ENCODE assay signal across 9 cellular contexts in genomic region chr17:60577147-60577925, GRCh38. TPM values are rescaled to one million over a fixed set of nuclear protein-coding genes. Genes with fewer than 3 reads are reported as not detected.
A peak's percentile ranks its signal among the peaks of the same experiment; 100 is the strongest.
DNase-seq lines count a peak whose midpoint lies in the region; ATAC-seq and TF ChIP-seq lines count a peak whose summit lies in the region.
"Had no signal": no experiment of that assay in that cellular context is flagged by ENCODE, and none has a peak within 500 bp of the region (broad histone marks: within the 10 kb centered on the region; RNA-seq: fewer than 3 reads in every experiment).

No MANE protein-coding gene starts in this region.

- peaks cover 0 to 58% (median 10%) of the 10 kb centered on the region in 12 donors for H3K4me1 ChIP-seq in heart left ventricle
- H3K4me1 ChIP-seq: BLaER1 had no signal

- H3K4me3 ChIP-seq in heart left ventricle, result peak overlapping the region in 10 of 12 donors; percentile 23 to 53 (median 42)
- H3K4me3 ChIP-seq: BLaER1 had no signal

- no peaks in the 10 kb centered on the region for H3K27me3 Mint-ChIP-seq in activated T-helper 17 cell treated with anti-CD3 and anti-CD28 coated beads, Interleukin-2, amount 50 U/mL, for 72 hours

- H3K36me3 Mint-ChIP-seq in activated T-helper 17 cell treated with anti-CD3 and anti-CD28 coated beads, Interleukin-2, amount 50 U/mL, for 72 hours (ENCODE audit: low read depth), result no peaks in the 10 kb centered on the region

- peak; percentile 44 for ATAC-seq in activated T-helper 17 cell treated with anti-CD3 and anti-CD28 coated beads, Interleukin-2, amount 50 U/mL, for 72 hours (replicated peaks)
- ATAC-seq in heart left ventricle, result peak; percentile 71 to 81 (median 78)

- DNase-seq in DMS 273 (lab: John Stamatoyannopoulos, UW; ENCODE audit: unreplicated experiment), result peak; percentile 71
- DNase-seq in DMS 273 treated with DMSO at 0.1 percent for 48 hours (lab: John Stamatoyannopoulos, UW), result no peak
- peak; percentile 51 for DNase-seq in HT1080 (ENCODE audit: low read depth)
- DNase-seq in heart left ventricle, result peak in 3 of 5 donors; percentile 32 to 49 (median 37)
- peak; percentile 57 for DNase-seq in putamen (ENCODE audit: low spot score)
- DNase-seq in HPDE6-E6E7 (ENCODE audit: extremely low spot score), result no peak
- no peak for DNase-seq in NK-92 (lab: John Stamatoyannopoulos, UW; ENCODE audit: unreplicated experiment)

- no peaks in the 10 kb centered on the region for H3K4me1 Mint-ChIP-seq in activated T-helper 17 cell treated with anti-CD3 and anti-CD28 coated beads, Interleukin-2, amount 50 U/mL, for 72 hours

- H3K36me3 ChIP-seq in heart left ventricle, result no peaks in the 10 kb centered on the region
- H3K36me3 ChIP-seq: BLaER1 had no signal

- no peak for TF ChIP-seq POLR2A in heart left ventricle (IDR thresholded peaks at IDR 0.05)

- peak overlapping the region; percentile 61 for H3K4me3 Mint-ChIP-seq in activated T-helper 17 cell treated with anti-CD3 and anti-CD28 coated beads, Interleukin-2, amount 50 U/mL, for 72 hours

- H3K27me3 ChIP-seq in heart left ventricle, result no peaks in the 10 kb centered on the region
- H3K27me3 ChIP-seq: BLaER1 had no signal

- intact Hi-C loops in heart left ventricle (cut with DNase I), result loop anchor here (1.0 to 5.0 kb wide), 6 partner anchors 21 to 64 kb away; no protein-coding TSS in a partner anchor

- WGBS in heart left ventricle, 4 donors, result 21 to 33% (median 24%) methylated on average over 7 of the region's 7 CpGs

- peak; percentile 12 to 61 (median 43) for TF ChIP-seq CTCF in heart left ventricle (IDR thresholded peaks at IDR 0.05)

- peak overlapping the region in 11 of 12 donors; percentile 23 to 89 (median 67) for H3K27ac ChIP-seq in heart left ventricle
- H3K27ac ChIP-seq: BLaER1 had no signal

- no peaks in the 10 kb centered on the region for H3K9me3 ChIP-seq in heart left ventricle
- H3K9me3 ChIP-seq: BLaER1 had no signal

- no peaks in the 10 kb centered on the region for H3K9me3 Mint-ChIP-seq in activated T-helper 17 cell treated with anti-CD3 and anti-CD28 coated beads, Interleukin-2, amount 50 U/mL, for 72 hours

- H3K27ac Mint-ChIP-seq in activated T-helper 17 cell treated with anti-CD3 and anti-CD28 coated beads, Interleukin-2, amount 50 U/mL, for 72 hours, result no peak overlapping the region

RNA-seq across cellular contexts. Expression of gene PPM1D, which starts 22.7 kb away (rescaled TPM):
- 10.8 and 12.0 TPM in 2 replicates for total RNA-seq in HT1080 (2014; rRNA removed; shearing (Covaris generic))
- 7.3 and 11.5 TPM in 2 replicates for polyA plus RNA-seq in HT1080 (2015; cell fraction: cytosol; rRNA removed)
- polyA plus RNA-seq in HT1080 (2015; cell fraction: nucleus; rRNA removed), result 10.6 and 10.8 TPM in 2 replicates
- total RNA-seq in activated T-helper 17 cell treated with anti-CD3 and anti-CD28 coated beads, Interleukin-2, amount 50 U/mL, for 72 hours, result 10 to 100 TPM; 10.8 to 17.1 TPM
- 10 to 100 TPM in 2 of 9 donors, 1 to 10 TPM in 7; 6.2 to 11.4 (median 7.7) TPM for total RNA-seq in heart left ventricle
- polyA plus RNA-seq in heart left ventricle, result 1 to 10 TPM; 1.9 to 6.4 TPM

RNA-seq across cellular contexts. Expression of gene APPBP2, which starts 51.3 kb away (rescaled TPM):
- total RNA-seq in HT1080 (2014; rRNA removed; shearing (Covaris generic)), result 15.5 and 15.7 TPM in 2 replicates
- polyA plus RNA-seq in HT1080 (2015; cell fraction: cytosol; rRNA removed), result 9.8 and 14.5 TPM in 2 replicates
- 21.8 and 22.5 TPM in 2 replicates for polyA plus RNA-seq in HT1080 (2015; cell fraction: nucleus; rRNA removed)
- 10 to 100 TPM; 27.7 to 33.0 TPM for total RNA-seq in activated T-helper 17 cell treated with anti-CD3 and anti-CD28 coated beads, Interleukin-2, amount 50 U/mL, for 72 hours
- total RNA-seq in heart left ventricle, result 10 to 100 TPM in 8 of 9 donors, 1 to 10 TPM in 1; 9.9 to 28.7 (median 20.0) TPM
- 1 to 10 TPM; 2.5 to 9.6 TPM for polyA plus RNA-seq in heart left ventricle

Comparison
In these comparisons a context has a peak if more than half of its experiments do, and no peak if none do; other contexts are left out.
1. DNase-seq: peak in DMS 273 (single experiment), HT1080 (single experiment), heart left ventricle (3 of 5) and putamen (single experiment); none in DMS 273 treated with DMSO at 0.1 percent for 48 hours (single experiment), HPDE6-E6E7 (single experiment) and NK-92 (single experiment).